ENCODE assay signal across 16 cellular contexts in the genomic region with DNA sequence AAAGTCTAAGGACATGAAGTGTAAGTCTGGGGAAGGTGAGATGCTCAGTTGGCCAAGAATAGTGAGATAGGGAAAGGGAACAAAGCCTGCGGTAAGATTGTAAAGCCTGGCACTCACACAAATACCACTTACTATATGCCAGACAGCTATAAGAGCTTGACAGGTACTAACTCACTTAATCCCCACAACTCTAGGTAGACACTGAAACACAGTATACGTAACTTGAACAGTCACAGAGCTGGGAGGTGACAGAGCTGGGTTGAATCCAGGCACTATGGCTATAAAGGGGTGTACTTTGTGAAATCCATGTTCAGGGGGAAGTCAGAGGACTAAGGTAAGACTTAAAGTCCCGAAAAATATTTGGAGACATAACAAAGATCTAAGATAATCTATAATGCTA.
DNase-seq lines count a peak whose midpoint lies in the region; ATAC-seq and TF ChIP-seq lines count a peak whose summit lies in the region.
"Had no signal": no experiment of that assay in that cellular context is flagged by ENCODE, and none has a peak within 500 bp of the region (broad histone marks: within the 10 kb centered on the region; RNA-seq: fewer than 3 reads in every experiment).

No MANE protein-coding gene starts in this region.

- no peak overlapping the region for H2BK5ac ChIP-seq in IMR-90 (ENCODE audit: low read depth, low read length, poor library complexity, severe bottlenecking)

- no peak overlapping the region for H4K8ac ChIP-seq in IMR-90 (ENCODE audit: low read depth in 2 of 2, low read length in 2 of 2)

- H3K27me3 ChIP-seq in IMR-90 (ENCODE audit: control insufficient read depth, insufficient read depth, low read length) = no peaks in the 10 kb centered on the region

- peaks cover 8% of the 10 kb centered on the region for H3K36me3 Mint-ChIP-seq in stimulated activated memory B cell treated with anti-CD40 and anti-IgM and Interleukin-4, amounts not matched to agents 10 μg/mL and 1 μg/mL and 100 μg/mL, for 72 hours

- BruUV-seq in IMR-90 (replicated peaks; lab: Mats Ljungman, UMichigan) = no TSS peak

- no peak overlapping the region for H3K4me3 Mint-ChIP-seq in stimulated activated memory B cell treated with anti-CD40 and anti-IgM and Interleukin-4, amounts not matched to agents 10 μg/mL and 1 μg/mL and 100 μg/mL, for 72 hours

- H3K4me3 ChIP-seq in IMR-90 (ENCODE audit: insufficient read depth, low read depth, low read length) = no peak overlapping the region
- H3K4me3 ChIP-seq: PC-9 had no signal

- H2AK5ac ChIP-seq in IMR-90 (ENCODE audit: low read depth, low read length) = no peak overlapping the region

- no peak overlapping the region for H3K18ac ChIP-seq in IMR-90 (ENCODE audit: low read depth, low read length)

- DNase-seq in NCI-H82 (lab: John Stamatoyannopoulos, UW) (peak; percentile 3), NCI-H82 treated with DMSO at 0.1 percent for 48 hours (lab: John Stamatoyannopoulos, UW; ENCODE audit: unreplicated experiment) (no peak), IMR-90 (no peak), left colon (no peak), OCI-M2 (lab: John Stamatoyannopoulos, UW; ENCODE audit: unreplicated experiment) (no peak), KG1 (lab: John Stamatoyannopoulos, UW) (no peak)
- DNase-seq: 8988T, DMS79 treated with DMSO at 0.1 percent for 48 hours, HCEC 1CT, KBM-7, MV-4-11, NCI-H1694 treated with DMSO at 0.1 percent for 48 hours, NCI-H774, PC-9 had no signal

- no CpG with 5 or more reads among the region's 3 CpGs for WGBS in IMR-90 (ENCODE audit: extremely low coverage in 2 of 2, insufficient read length in 1 of 2), 2 experiments

- no peak overlapping the region for H2BK120ac ChIP-seq in IMR-90 (ENCODE audit: low read depth, low read length)

- no peak for TF ChIP-seq RAD21 in IMR-90 (IDR thresholded peaks at IDR 0.05; ENCODE audit: low read length)

- H3K79me1 ChIP-seq in IMR-90 (ENCODE audit: low read depth in 1 of 2, low read length in 2 of 2) = peaks cover 9 to 23% of the 10 kb centered on the region in 2 experiments; a peak in 3 of 4 replicates

- no peak overlapping the region for H3K56ac ChIP-seq in IMR-90 (ENCODE audit: extremely low read depth, insufficient read depth, low read length)

- in situ Hi-C loops in IMR-90 (cut with MboI; ENCODE audit: low sequenced_read_pairs) = loop anchor here (25.0 kb wide), 1 partner anchor 563 kb away; no protein-coding TSS in a partner anchor

- no peak overlapping the region for H4K91ac ChIP-seq in IMR-90 (ENCODE audit: insufficient read depth, low read depth, low read length)

- no peak for ATAC-seq in IMR-90 (ENCODE audit: low read depth)
- ATAC-seq in left colon = peak; percentile 31
- no peak for ATAC-seq in stimulated activated memory B cell treated with anti-CD40 and anti-IgM and Interleukin-4, amounts not matched to agents 10 μg/mL and 1 μg/mL and 100 μg/mL, for 72 hours
- ATAC-seq in GM18502 (IDR thresholded peaks at IDR 0.05; ENCODE audit: poor library complexity, unreplicated experiment) = no peak

- H3K14ac ChIP-seq in IMR-90 (replicated peaks; ENCODE audit: low read depth, low read length) = no peak overlapping the region

- H3K9me1 ChIP-seq in IMR-90 (ENCODE audit: insufficient read depth, low read length) = 0 out of 2 replicates have a peak, but pooled peaks cover 6% of the 10 kb centered on the region

- TF ChIP-seq CTCF in IMR-90 (conservative IDR thresholded peaks at IDR 0.05; ENCODE audit: low read depth, low read length) = no peak

- H2AFZ ChIP-seq in IMR-90 (replicated peaks; ENCODE audit: low read length, poor library complexity) = no peak overlapping the region
- H2AFZ ChIP-seq: PC-9 had no signal

- no peak overlapping the region for H3K4ac ChIP-seq in IMR-90 (ENCODE audit: low read depth, low read length)

- no peak overlapping the region for H3K27ac ChIP-seq in IMR-90 (ENCODE audit: insufficient read depth, low read length)
- H3K27ac ChIP-seq: PC-9 had no signal

- H3K27me3 Mint-ChIP-seq in stimulated activated memory B cell treated with anti-CD40 and anti-IgM and Interleukin-4, amounts not matched to agents 10 μg/mL and 1 μg/mL and 100 μg/mL, for 72 hours = no peaks in the 10 kb centered on the region

- H2BK15ac ChIP-seq in IMR-90 (ENCODE audit: low read depth, low read length) = no peak overlapping the region

- H4K20me1 ChIP-seq in IMR-90 (ENCODE audit: insufficient read depth, low read length) = peaks cover 4% of the 10 kb centered on the region; the same call in 1 of the 2 replicates

- H3K4me2 ChIP-seq in IMR-90 (ENCODE audit: low read depth, low read length) = no peak overlapping the region
- H3K4me2 ChIP-seq: PC-9 had no signal

- no peaks in the 10 kb centered on the region for H3K36me3 ChIP-seq in IMR-90 (ENCODE audit: control insufficient read depth, insufficient read depth, low read length)

- dilution Hi-C loops in IMR-90 (cut with HindIII; ENCODE audit: low sequenced_read_pairs, unreplicated experiment) = no loop called here

- no peak overlapping the region for H2AK9ac ChIP-seq in IMR-90 (replicated peaks; ENCODE audit: low read depth, low read length, poor library complexity)

- no peak overlapping the region for H4K5ac ChIP-seq in IMR-90 (ENCODE audit: low read depth, low read length)

- H3K27ac Mint-ChIP-seq in stimulated activated memory B cell treated with anti-CD40 and anti-IgM and Interleukin-4, amounts not matched to agents 10 μg/mL and 1 μg/mL and 100 μg/mL, for 72 hours = peak overlapping the region; percentile 62

- no peaks in the 10 kb centered on the region for H3K9me3 ChIP-seq in IMR-90 (ENCODE audit: control insufficient read depth, insufficient read depth, low read length)

- CTCF ChIA-PET in IMR-90 (lab: Yijun Ruan, JAX) = no interaction called here

- H2BK20ac ChIP-seq in IMR-90 (ENCODE audit: low read depth, low read length) = 0 out of 2 replicates have a peak overlapping the region, but pooled peaks have one; percentile 17

- H3K4me1 Mint-ChIP-seq in stimulated activated memory B cell treated with anti-CD40 and anti-IgM and Interleukin-4, amounts not matched to agents 10 μg/mL and 1 μg/mL and 100 μg/mL, for 72 hours = peaks cover 55% of the 10 kb centered on the region

- intact Hi-C loops in IMR-90 (cut with micrococcal nuclease) (loop anchor here (10.0 kb wide), 1 partner anchor 1090 kb away; no protein-coding TSS in a partner anchor), left colon (cut with DNase I, micrococcal nuclease) (loop anchor here in 1 of 2 donors (5.0 kb wide), 1 partner anchor 173 kb away; a partner anchor contains a TSS)

- TF ChIP-seq POLR2A in IMR-90 (IDR thresholded peaks at IDR 0.05; ENCODE audit: low read depth, low read length) = no peak

- POLR2A ChIA-PET in IMR-90 (lab: Charles Lee; ENCODE audit: unreplicated experiment) = no interaction called here

- peak overlapping the region; percentile 20; the same call in 1 of the 2 replicates for H3K23ac ChIP-seq in IMR-90 (ENCODE audit: low read depth, low read length)

- no peaks in the 10 kb centered on the region for H3K9me3 Mint-ChIP-seq in stimulated activated memory B cell treated with anti-CD40 and anti-IgM and Interleukin-4, amounts not matched to agents 10 μg/mL and 1 μg/mL and 100 μg/mL, for 72 hours

- H3K4me1 ChIP-seq in IMR-90 (ENCODE audit: control insufficient read depth, insufficient read depth, low read length) = peaks cover 5% of the 10 kb centered on the region; the same call in 1 of the 2 replicates

- H3K9ac ChIP-seq in IMR-90 (ENCODE audit: low read depth, low read length) = no peak overlapping the region

TF ChIP-seq in IMR-90, 13 proteins besides CTCF, POLR2A, EP300 and RAD21:
- TF ChIP-seq MAZ (IDR thresholded peaks at IDR 0.05; ENCODE audit: borderline replicate concordance, low read depth, low read length) (no peak), RFX5 (IDR thresholded peaks at IDR 0.05; ENCODE audit: low read depth, low read length) (no peak)
